In genomic region chr12:50057896-50058670, GRCh38 we compare ENCODE assay signal across 8 cellular contexts. TPM values are rescaled to one million over a fixed set of nuclear protein-coding genes. Genes with fewer than 3 reads are reported as not detected.
DNase-seq lines count a peak whose midpoint lies in the region; ATAC-seq and TF ChIP-seq lines count a peak whose summit lies in the region.

No MANE protein-coding gene starts in this region.

- H3K27me3 Mint-ChIP-seq in IgD-negative memory B cell: peaks cover 47% of the 10 kb centered on the region
- peaks cover 16% of the 10 kb centered on the region for H3K27me3 Mint-ChIP-seq in MCF 10A (ENCODE audit: insufficient read depth, unreplicated experiment)
- H3K27me3 Mint-ChIP-seq in naive thymus-derived CD8-positive, alpha-beta T cell: peaks cover 4 to 22% (median 18%) of the 10 kb centered on the region in 5 donors

- H3K4me1 Mint-ChIP-seq in IgD-negative memory B cell (peaks cover 8 to 14% (median 14%) of the 10 kb centered on the region in 3 donors), MCF 10A (ENCODE audit: insufficient read depth, unreplicated experiment) (peaks cover 20% of the 10 kb centered on the region)
- peaks cover 43 to 61% (median 52%) of the 10 kb centered on the region in 4 donors for H3K4me1 Mint-ChIP-seq in naive thymus-derived CD8-positive, alpha-beta T cell

- H3K4me3 Mint-ChIP-seq in IgD-negative memory B cell (peak overlapping the region in 3 of 4 donors; percentile 54 to 77 (median 67)), MCF 10A (ENCODE audit: unreplicated experiment) (peak overlapping the region; percentile 90)
- peak overlapping the region; percentile 61 to 91 (median 80) for H3K4me3 Mint-ChIP-seq in naive thymus-derived CD8-positive, alpha-beta T cell

- ATAC-seq in naive thymus-derived CD8-positive, alpha-beta T cell: peak in 1 of 2 donors; percentile 10
- ATAC-seq in HG03521 (IDR thresholded peaks at IDR 0.05; ENCODE audit: unreplicated experiment) (no peak), HG03460 (IDR thresholded peaks at IDR 0.05; ENCODE audit: unreplicated experiment) (no peak)

- DNase-seq in AG09309 (ENCODE audit: low read depth) (no peak), MCF 10A (ENCODE audit: unreplicated experiment) (no peak), SHP77 (lab: John Stamatoyannopoulos, UW) (no peak), NCI-H2227 (lab: John Stamatoyannopoulos, UW; ENCODE audit: unreplicated experiment) (no peak)
- peak in 5 of 10 donors; percentile 11 to 69 (median 22) for DNase-seq in naive thymus-derived CD8-positive, alpha-beta T cell

- no peak overlapping the region for H3K27ac Mint-ChIP-seq in IgD-negative memory B cell
- no peak overlapping the region for H3K27ac Mint-ChIP-seq in MCF 10A (ENCODE audit: low read depth, unreplicated experiment)
- peak overlapping the region in 8 of 10 donors; percentile 71 to 96 (median 90) for H3K27ac Mint-ChIP-seq in naive thymus-derived CD8-positive, alpha-beta T cell

- no peak for TF ChIP-seq CTCF in AG09309 (IDR thresholded peaks at IDR 0.05; ENCODE audit: control insufficient read depth, insufficient read depth, low read depth, low read length, missing control alignments)
- no peak for TF ChIP-seq CTCF in MCF 10A (IDR thresholded peaks at IDR 0.05; ENCODE audit: unreplicated experiment)

- CTCF ChIA-PET in MCF 10A (lab: Yijun Ruan, JAX): interaction anchor here (0.6 to 2.3 kb wide), 8 partner anchors 10 to 1975 kb away, joined by 3 to 14 read pairs (median 5); no protein-coding TSS in a partner anchor

- POLR2A ChIA-PET in MCF 10A (lab: Yijun Ruan, JAX): interaction anchor here (0.7 to 1.0 kb wide), 3 partner anchors 76 to 541 kb away, joined by 3 read pairs; no protein-coding TSS in a partner anchor
- POLR2A ChIA-PET in naive thymus-derived CD8-positive, alpha-beta T cell (lab: Charles Lee): interaction anchor here (0.6 to 2.7 kb wide), 9 partner anchors 8 to 317 kb away, joined by 3 to 19 read pairs (median 4); partner anchors contain the start of genes COX14, SMARCD1 and TMBIM6

- no TSS peak for BruUV-seq in MCF 10A (replicated peaks; lab: Mats Ljungman, UMichigan)

- H3K9me3 Mint-ChIP-seq in IgD-negative memory B cell (no peaks in the 10 kb centered on the region), MCF 10A (ENCODE audit: unreplicated experiment) (no peaks in the 10 kb centered on the region)
- no peaks in the 10 kb centered on the region for H3K9me3 Mint-ChIP-seq in naive thymus-derived CD8-positive, alpha-beta T cell

- intact Hi-C loops in MCF 10A (cut with micrococcal nuclease): loop anchor here (5.0 kb wide), 1 partner anchor 281 kb away; no protein-coding TSS in a partner anchor

- peak overlapping the region; percentile 61 for H3K4me3 ChIP-seq in AG09309 (ENCODE audit: control insufficient read depth, low read depth, low read length)

- H3K36me3 Mint-ChIP-seq in IgD-negative memory B cell: no peaks in the 10 kb centered on the region
- no peaks in the 10 kb centered on the region for H3K36me3 Mint-ChIP-seq in MCF 10A (ENCODE audit: insufficient read depth, unreplicated experiment)
- no peaks in the 10 kb centered on the region for H3K36me3 Mint-ChIP-seq in naive thymus-derived CD8-positive, alpha-beta T cell

RNA-seq across cellular contexts. Expression of gene ASIC1, which starts 0.7 kb away (rescaled TPM):
- not detected for polyA plus RNA-seq in IgD-negative memory B cell
- total RNA-seq in MCF 10A (2022): 1.3 and 1.7 TPM in 2 replicates
- total RNA-seq in naive thymus-derived CD8-positive, alpha-beta T cell: 10 to 100 TPM; 11.7 to 12.2 TPM
- polyA plus RNA-seq in naive thymus-derived CD8-positive, alpha-beta T cell: 1 to 10 TPM in 2 of 3 donors, under 1 TPM in 1; 0.97 to 1.3 (median 1.0) TPM

RNA-seq across cellular contexts. Expression of gene SMARCD1, which starts 27.1 kb away (rescaled TPM):
- 27.9 TPM for polyA plus RNA-seq in IgD-negative memory B cell
- total RNA-seq in MCF 10A (2022): 57.4 and 58.7 TPM in 2 replicates
- total RNA-seq in naive thymus-derived CD8-positive, alpha-beta T cell: 10 to 100 TPM; 63.1 to 71.8 TPM
- 10 to 100 TPM in 2 of 3 donors, 1 to 10 TPM in 1; 9.7 to 16.8 (median 16.0) TPM for polyA plus RNA-seq in naive thymus-derived CD8-positive, alpha-beta T cell

RNA-seq across cellular contexts. Expression of gene RACGAP1, which starts 32.8 kb away (rescaled TPM):
- 13.7 TPM for polyA plus RNA-seq in IgD-negative memory B cell
- 58.5 and 67.9 TPM in 2 replicates for total RNA-seq in MCF 10A (2022)
- 10 to 100 TPM; 11.0 to 12.8 TPM for total RNA-seq in naive thymus-derived CD8-positive, alpha-beta T cell
- 10 to 100 TPM in 1 of 3 donors, 1 to 10 TPM in 2; 8.4 to 11.5 (median 8.6) TPM for polyA plus RNA-seq in naive thymus-derived CD8-positive, alpha-beta T cell

RNA-seq across cellular contexts. Expression of gene GPD1, which starts 45.7 kb away (rescaled TPM):
- not detected for polyA plus RNA-seq in IgD-negative memory B cell
- total RNA-seq in MCF 10A (2022): 0.37 and 0.74 TPM in 2 replicates
- total RNA-seq in naive thymus-derived CD8-positive, alpha-beta T cell: 1 to 10 TPM; 1.1 to 1.5 TPM
- not detected for polyA plus RNA-seq in naive thymus-derived CD8-positive, alpha-beta T cell

RNA-seq across cellular contexts. Expression of gene COX14, which starts 54.0 kb away (rescaled TPM):
- 224 TPM for polyA plus RNA-seq in IgD-negative memory B cell
- 43.6 and 45.2 TPM in 2 replicates for total RNA-seq in MCF 10A (2022)
- total RNA-seq in naive thymus-derived CD8-positive, alpha-beta T cell: 10 to 100 TPM; 43.4 to 47.1 TPM
- 100 to 1,000 TPM; 266 to 317 (median 298) TPM for polyA plus RNA-seq in naive thymus-derived CD8-positive, alpha-beta T cell

Comparison
In these comparisons a context has a peak if more than half of its experiments do, and no peak if none do; other contexts are left out.
1. H3K27ac Mint-ChIP-seq: peak in naive thymus-derived CD8-positive, alpha-beta T cell (8 of 10); none in IgD-negative memory B cell (0 of 3) and MCF 10A (single experiment).
2. Peak in every context shown above with its lines, with median percentiles within 50 percentile points of each other: H3K4me3 Mint-ChIP-seq.